ENCODE assay signal across 20 cellular contexts in genomic region chr17:50922739-50923405, GRCh38. TPM values are rescaled to one million over a fixed set of nuclear protein-coding genes. Genes with fewer than 3 reads are reported as not detected.
DNase-seq lines count a peak whose midpoint lies in the region; TF ChIP-seq lines count a peak whose summit lies in the region.
"Had no signal": no experiment of that assay in that cellular context is flagged by ENCODE, and none has a peak within 500 bp of the region (broad histone marks: within the 10 kb centered on the region; RNA-seq: fewer than 3 reads in every experiment).

No MANE protein-coding gene starts in this region.

- H3K36me3 ChIP-seq in breast epithelium (no peaks in the 10 kb centered on the region), mammary epithelial cell (ENCODE audit: insufficient read depth, low read length) (no peaks in the 10 kb centered on the region), mesenchymal stem cell (ENCODE audit: control insufficient read depth in 1 of 2, insufficient read depth in 2 of 2, low read depth in 1 of 2, low read length in 2 of 2) (no peaks in the 10 kb centered on the region), vagina (no peaks in the 10 kb centered on the region)
- H3K36me3 ChIP-seq: spleen, thoracic aorta had no signal

- BruUV-seq in MCF 10A (replicated peaks; lab: Mats Ljungman, UMichigan) = no TSS peak
- BruUV-seq in mammary epithelial cell (replicated peaks; lab: Mats Ljungman, UMichigan) = no TSS peak

- H2BK5ac ChIP-seq in mesenchymal stem cell (ENCODE audit: low read depth, low read length, poor library complexity, severe bottlenecking) = no peak overlapping the region

- TF ChIP-seq POLR2A in breast epithelium (IDR thresholded peaks at IDR 0.05) (no peak), vagina (IDR thresholded peaks at IDR 0.05) (no peak)

- H3K79me2 ChIP-seq in mammary epithelial cell (ENCODE audit: insufficient read depth, low read length) = no peaks in the 10 kb centered on the region

- peak overlapping the region; percentile 66 for H2AK5ac ChIP-seq in mesenchymal stem cell (ENCODE audit: low read length, severe bottlenecking)

- no peak overlapping the region for H3K4me3 Mint-ChIP-seq in MCF 10A (ENCODE audit: unreplicated experiment)
- H3K4me3 Mint-ChIP-seq: activated naive CD4-positive, alpha-beta T cell treated with anti-CD3 and anti-CD28 coated beads for 36 hours; B cell; WTC11 had no signal

- no peaks in the 10 kb centered on the region for H3K9me3 ChIP-seq in breast epithelium
- no peaks in the 10 kb centered on the region for H3K9me3 ChIP-seq in mammary epithelial cell (replicated peaks; ENCODE audit: insufficient read depth, low read length)
- no peaks in the 10 kb centered on the region for H3K9me3 ChIP-seq in mesenchymal stem cell (ENCODE audit: control insufficient read depth, low read length)
- no peaks in the 10 kb centered on the region for H3K9me3 ChIP-seq in vagina
- H3K9me3 ChIP-seq: spleen, thoracic aorta had no signal

- 83% methylated on average over 5 of the region's 6 CpGs for WGBS in mammary epithelial cell (ENCODE audit: low coverage, missing lambda C conversion rate)
- WGBS in mesenchymal stem cell = 61% methylated on average over 6 of the region's 6 CpGs

- H3K4me2 ChIP-seq in mammary epithelial cell (ENCODE audit: insufficient read depth, low read depth, low read length) (peak overlapping the region; percentile 40), mesenchymal stem cell (ENCODE audit: low read length, poor library complexity, severe bottlenecking) (no peak overlapping the region)
- H3K4me2 ChIP-seq: KMS-11 had no signal

- H3K9ac ChIP-seq in mammary epithelial cell (ENCODE audit: insufficient read depth, low read length) = peak overlapping the region; percentile 16
- H3K9ac ChIP-seq in mesenchymal stem cell (ENCODE audit: low read length) = no peak overlapping the region
- H3K9ac ChIP-seq: KMS-11 had no signal

- H3K27me3 ChIP-seq in breast epithelium = no peaks in the 10 kb centered on the region
- H3K27me3 ChIP-seq in mammary epithelial cell (ENCODE audit: insufficient read depth, low read length) = no peaks in the 10 kb centered on the region
- H3K27me3 ChIP-seq in mesenchymal stem cell (ENCODE audit: control insufficient read depth in 1 of 2, insufficient read depth in 1 of 2, low read length in 2 of 2) = peaks cover 0 to 6% of the 10 kb centered on the region in 2 experiments
- no peaks in the 10 kb centered on the region for H3K27me3 ChIP-seq in vagina

- POLR2A ChIA-PET in MCF 10A (lab: Yijun Ruan, JAX) = interaction anchor here (1.2 to 2.0 kb wide), 3 partner anchors 11 to 56 kb away, joined by 3 to 12 read pairs (median 3); partner anchors contain the start of gene TOB1

- no peaks in the 10 kb centered on the region for H3K36me3 Mint-ChIP-seq in MCF 10A (ENCODE audit: insufficient read depth, unreplicated experiment)
- H3K36me3 Mint-ChIP-seq: WTC11 had no signal

- no peak overlapping the region for H3K23ac ChIP-seq in mesenchymal stem cell (ENCODE audit: low read length in 2 of 2)

- no peaks in the 10 kb centered on the region for H3K9me3 Mint-ChIP-seq in MCF 10A (ENCODE audit: unreplicated experiment)
- H3K9me3 Mint-ChIP-seq: activated naive CD4-positive, alpha-beta T cell treated with anti-CD3 and anti-CD28 coated beads for 36 hours; WTC11 had no signal

- peak overlapping the region in 1 of 2 experiments; percentile 23 for H3K18ac ChIP-seq in mesenchymal stem cell (ENCODE audit: low read depth in 1 of 2, low read length in 2 of 2)

- intact Hi-C loops in breast epithelium (cut with DNase I; ENCODE audit: low total_unique reads) (no loop called here), MCF 10A (cut with micrococcal nuclease) (no loop called here), mammary epithelial cell (cut with micrococcal nuclease) (loop anchor here (1.0 kb wide), 2 partner anchors 8 to 27 kb away; no protein-coding TSS in a partner anchor), vagina (cut with DNase I) (no loop called here)

- peak overlapping the region in 1 of 2 experiments; percentile 17 for H2BK12ac ChIP-seq in mesenchymal stem cell (ENCODE audit: low read length in 2 of 2)

- H2BK120ac ChIP-seq in mesenchymal stem cell (ENCODE audit: low read depth, low read length) = no peak overlapping the region

- no peaks in the 10 kb centered on the region for H4K20me1 ChIP-seq in mammary epithelial cell (ENCODE audit: insufficient read depth, low read length)

- H3K4ac ChIP-seq in mesenchymal stem cell (ENCODE audit: low read depth in 1 of 2, low read length in 2 of 2) = no peak overlapping the region

- no peak overlapping the region for H4K91ac ChIP-seq in mesenchymal stem cell (ENCODE audit: low read length)

- no peak overlapping the region for H3K27ac Mint-ChIP-seq in MCF 10A (ENCODE audit: low read depth, unreplicated experiment)
- H3K27ac Mint-ChIP-seq: activated naive CD4-positive, alpha-beta T cell treated with anti-CD3 and anti-CD28 coated beads for 36 hours; B cell; WTC11 had no signal

- peak overlapping the region; percentile 52 to 95 for H3K27ac ChIP-seq in breast epithelium
- H3K27ac ChIP-seq in mammary epithelial cell (ENCODE audit: insufficient read depth, low read depth, low read length) = peak overlapping the region; percentile 72
- H3K27ac ChIP-seq in mesenchymal stem cell (ENCODE audit: low read length, poor library complexity, severe bottlenecking) = no peak overlapping the region
- peak overlapping the region; percentile 36 for H3K27ac ChIP-seq in vagina
- H3K27ac ChIP-seq: KMS-11, SK-N-MC, spleen, thoracic aorta had no signal

- no peak for DNase-seq in breast epithelium (ENCODE audit: low spot score in 2 of 2)
- no peak for DNase-seq in MCF 10A (ENCODE audit: unreplicated experiment)
- DNase-seq in mammary epithelial cell = no peak
- no peak for DNase-seq in mesenchymal stem cell
- DNase-seq in vagina (ENCODE audit: extremely low spot score in 2 of 2) = no peak
- no peak for DNase-seq in NCI-H2227 (lab: John Stamatoyannopoulos, UW; ENCODE audit: unreplicated experiment)
- DNase-seq in activated CD4-positive, alpha-beta T cell treated with anti-CD3 and anti-CD28 coated beads for 1 hour = no peak
- DNase-seq in HUDEP-2 (lab: John Stamatoyannopoulos, UW; ENCODE audit: unreplicated experiment in 76 of 76) = no peak
- DNase-seq: activated naive CD4-positive, alpha-beta T cell treated with anti-CD3 and anti-CD28 coated beads for 36 hours; GOT3; kidney glomerular epithelial cell; NCI-H2171; spleen; stimulated activated CD4-positive, alpha-beta T cell treated with anti-CD3 and anti-CD28 coated beads, Interleukin-2, amount 100 ng/mL, for 48 hours; stimulated activated naive CD4-positive, alpha-beta T cell had no signal

- CTCF ChIA-PET in MCF 10A (lab: Yijun Ruan, JAX) = interaction anchor here (0.5 kb wide), 1 partner anchor 14 kb away, joined by 3 read pairs; no protein-coding TSS in a partner anchor
- CTCF ChIA-PET in mammary epithelial cell (lab: Charles Lee; ENCODE audit: low non-redundant PET) = interaction anchor here (0.6 kb wide), 1 partner anchor 31 kb away, joined by 3 read pairs; no protein-coding TSS in a partner anchor

- H4K8ac ChIP-seq in mesenchymal stem cell (ENCODE audit: low read length) = peak overlapping the region; percentile 42

- no peak overlapping the region for H3K14ac ChIP-seq in mesenchymal stem cell (ENCODE audit: low read length in 2 of 2)

- no peak overlapping the region for H3K4me3 ChIP-seq in breast epithelium
- no peak overlapping the region for H3K4me3 ChIP-seq in mammary epithelial cell (replicated peaks in 1 of 3; ENCODE audit: insufficient read depth in 1 of 3, low read depth in 2 of 3, low read length in 3 of 3)
- H3K4me3 ChIP-seq in mesenchymal stem cell (ENCODE audit: insufficient read depth in 1 of 2, low read depth in 1 of 2, low read length in 2 of 2) = no peak overlapping the region
- no peak overlapping the region for H3K4me3 ChIP-seq in vagina
- H3K4me3 ChIP-seq: SK-N-MC, spleen, thoracic aorta had no signal

- no peaks in the 10 kb centered on the region for H3K27me3 Mint-ChIP-seq in MCF 10A (ENCODE audit: insufficient read depth, unreplicated experiment)
- H3K27me3 Mint-ChIP-seq: B cell had no signal

- peak overlapping the region; percentile 2 for H2AFZ ChIP-seq in mammary epithelial cell (ENCODE audit: low read depth, low read length)
- H2AFZ ChIP-seq in mesenchymal stem cell (ENCODE audit: low read depth, low read length) = peak overlapping the region; percentile 54

- peaks cover 13 to 30% of the 10 kb centered on the region in 2 donors for H3K4me1 ChIP-seq in breast epithelium
- peaks cover 69% of the 10 kb centered on the region for H3K4me1 ChIP-seq in mammary epithelial cell (ENCODE audit: insufficient read depth, low read length)
- H3K4me1 ChIP-seq in mesenchymal stem cell (ENCODE audit: control insufficient read depth, insufficient read depth, low read depth, low read length) = peaks cover 34% of the 10 kb centered on the region
- peaks cover 23% of the 10 kb centered on the region for H3K4me1 ChIP-seq in vagina

- H2BK15ac ChIP-seq in mesenchymal stem cell (ENCODE audit: low read depth, poor library complexity, severe bottlenecking) = no peak overlapping the region

- TF ChIP-seq CTCF in breast epithelium (IDR thresholded peaks at IDR 0.05) = no peak
- no peak for TF ChIP-seq CTCF in MCF 10A (IDR thresholded peaks at IDR 0.05; ENCODE audit: unreplicated experiment)
- no peak for TF ChIP-seq CTCF in mammary epithelial cell (conservative IDR thresholded peaks at IDR 0.05 in 1 of 2, IDR thresholded peaks at IDR 0.05 in 1 of 2; ENCODE audit: extremely low read depth in 1 of 2, insufficient read depth in 1 of 2, low read depth in 1 of 2, low read length in 2 of 2)
- no peak for TF ChIP-seq CTCF in vagina (IDR thresholded peaks at IDR 0.05)

- dilution Hi-C loops in mammary epithelial cell (cut with HindIII; ENCODE audit: low sequenced_read_pairs) = no loop called here

- H3K4me1 Mint-ChIP-seq in MCF 10A (ENCODE audit: insufficient read depth, unreplicated experiment) = peaks cover 24% of the 10 kb centered on the region

- H3K79me1 ChIP-seq in mesenchymal stem cell (replicated peaks; ENCODE audit: low read length, poor library complexity, severe bottlenecking) = no peaks in the 10 kb centered on the region

- in situ Hi-C loops in mammary epithelial cell (cut with MboI; ENCODE audit: low sequenced_read_pairs in 2 of 2) = no loop called here

RNA-seq across cellular contexts. Expression of gene TOB1, which starts 56.7 kb away (rescaled TPM):
- total RNA-seq in breast epithelium = 100 to 1,000 TPM in 1 of 3 donors, 10 to 100 TPM in 2; 12.6 to 145 (median 54.1) TPM
- total RNA-seq in MCF 10A (2022) = 53.1 and 66.0 TPM in 2 replicates
- total RNA-seq in mammary epithelial cell = 100 to 1,000 TPM in 1 of 2 donors, 10 to 100 TPM in 1; 51.2 to 149 TPM
- polyA plus RNA-seq in mammary epithelial cell = 89.6 TPM
- polyA minus RNA-seq in mammary epithelial cell = 94.4 TPM
- polyA plus RNA-seq in mesenchymal stem cell (2013, experiment 1 of 2) = 78.1 TPM
- 81.9 TPM for polyA plus RNA-seq in mesenchymal stem cell (2013, experiment 2 of 2)
- 74.4 TPM for total RNA-seq in vagina
